ENCODE assay signal across 1 cellular context in the genomic region with DNA sequence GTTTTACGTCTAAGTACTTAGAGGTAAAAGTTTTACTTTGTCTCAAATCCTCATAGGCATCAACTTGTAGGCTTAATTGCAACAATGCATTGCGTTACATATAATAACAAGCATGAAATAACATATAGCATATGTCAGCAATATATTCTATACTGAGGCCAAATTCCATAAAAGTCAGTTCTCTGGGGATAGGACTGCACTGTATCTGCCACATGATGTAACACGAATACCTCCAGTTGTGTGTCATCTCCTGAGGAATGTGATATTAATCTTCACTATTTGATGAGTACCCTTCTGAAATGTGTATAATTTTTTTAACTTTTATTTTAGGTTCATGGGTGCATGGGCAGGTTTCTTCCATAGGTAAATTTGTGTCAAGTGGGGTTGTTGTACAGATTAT.
TF ChIP-seq lines count a peak whose summit lies in the region.

No MANE protein-coding gene starts in this region.

TF ChIP-seq in HepG2, 621 proteins besides CTCF, POLR2A, EP300 and RAD21 (continued from another document):
- TF ChIP-seq MAFF (IDR thresholded peaks at IDR 0.05; ENCODE audit: low read depth, low read length) = peak; percentile 70
TF ChIP-seq in HepG2: peak in this region for 2.
